Comparison of ENCODE assay signal across 1 cellular context in the genomic region with DNA sequence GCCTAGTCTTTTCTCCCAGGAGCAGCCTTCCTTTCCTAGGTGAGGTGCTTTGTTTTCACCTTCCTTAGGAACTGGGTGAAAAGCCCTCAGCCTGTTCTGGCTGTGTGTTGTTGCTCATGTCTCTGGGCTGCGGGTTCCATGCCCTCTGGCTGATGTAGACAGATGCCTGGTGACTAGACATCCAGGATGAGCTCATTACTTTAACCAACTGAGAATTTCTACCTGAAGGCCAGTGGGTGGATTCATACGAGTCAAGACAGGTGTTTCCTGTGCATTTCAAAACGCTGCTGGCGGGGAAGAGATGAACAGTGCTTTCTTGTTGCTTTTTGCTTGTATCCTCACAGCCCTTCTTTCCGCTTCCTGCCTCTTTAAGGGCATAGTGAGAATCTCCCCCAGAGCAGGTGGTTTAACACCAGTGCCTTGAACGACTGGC.
TF ChIP-seq lines count a peak whose summit lies in the region.

No MANE protein-coding gene starts in this region.

TF ChIP-seq in IMR-90, 13 proteins besides CTCF, POLR2A, EP300 and RAD21:
- TF ChIP-seq BHLHE40 (IDR thresholded peaks at IDR 0.05; ENCODE audit: low read depth, low read length) (no peak), RFX5 (IDR thresholded peaks at IDR 0.05; ENCODE audit: low read depth, low read length) (no peak), NFE2L2 (IDR thresholded peaks at IDR 0.05; ENCODE audit: low read depth, low read length) (no peak), FOS (IDR thresholded peaks at IDR 0.05; ENCODE audit: low read depth, low read length) (no peak), CEBPB (IDR thresholded peaks at IDR 0.05; ENCODE audit: low read depth, low read length) (no peak), MAZ (IDR thresholded peaks at IDR 0.05; ENCODE audit: borderline replicate concordance, low read depth, low read length) (no peak), MAFK (IDR thresholded peaks at IDR 0.05; ENCODE audit: low read depth, low read length) (no peak), MXI1 (IDR thresholded peaks at IDR 0.05; ENCODE audit: borderline replicate concordance, low read depth, low read length) (no peak), RCOR1 (IDR thresholded peaks at IDR 0.05; ENCODE audit: insufficient replicate concordance, low read length) (no peak), SMC3 (IDR thresholded peaks at IDR 0.05; ENCODE audit: low read depth, low read length) (no peak), USF2 (IDR thresholded peaks at IDR 0.05; ENCODE audit: low read depth, low read length) (no peak), CHD1 (IDR thresholded peaks at IDR 0.05; ENCODE audit: low read depth, low read length) (no peak)
- TF ChIP-seq, protein P1, sequence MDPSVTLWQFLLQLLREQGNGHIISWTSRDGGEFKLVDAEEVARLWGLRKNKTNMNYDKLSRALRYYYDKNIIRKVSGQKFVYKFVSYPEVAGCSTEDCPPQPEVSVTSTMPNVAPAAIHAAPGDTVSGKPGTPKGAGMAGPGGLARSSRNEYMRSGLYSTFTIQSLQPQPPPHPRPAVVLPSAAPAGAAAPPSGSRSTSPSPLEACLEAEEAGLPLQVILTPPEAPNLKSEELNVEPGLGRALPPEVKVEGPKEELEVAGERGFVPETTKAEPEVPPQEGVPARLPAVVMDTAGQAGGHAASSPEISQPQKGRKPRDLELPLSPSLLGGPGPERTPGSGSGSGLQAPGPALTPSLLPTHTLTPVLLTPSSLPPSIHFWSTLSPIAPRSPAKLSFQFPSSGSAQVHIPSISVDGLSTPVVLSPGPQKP (IDR thresholded peaks at IDR 0.05; ENCODE audit: borderline replicate concordance, low read depth, low read length) = no peak
TF ChIP-seq in IMR-90: peak in this region for 0.
